ENCODE assay signal across 1 cellular context in the genomic region with DNA sequence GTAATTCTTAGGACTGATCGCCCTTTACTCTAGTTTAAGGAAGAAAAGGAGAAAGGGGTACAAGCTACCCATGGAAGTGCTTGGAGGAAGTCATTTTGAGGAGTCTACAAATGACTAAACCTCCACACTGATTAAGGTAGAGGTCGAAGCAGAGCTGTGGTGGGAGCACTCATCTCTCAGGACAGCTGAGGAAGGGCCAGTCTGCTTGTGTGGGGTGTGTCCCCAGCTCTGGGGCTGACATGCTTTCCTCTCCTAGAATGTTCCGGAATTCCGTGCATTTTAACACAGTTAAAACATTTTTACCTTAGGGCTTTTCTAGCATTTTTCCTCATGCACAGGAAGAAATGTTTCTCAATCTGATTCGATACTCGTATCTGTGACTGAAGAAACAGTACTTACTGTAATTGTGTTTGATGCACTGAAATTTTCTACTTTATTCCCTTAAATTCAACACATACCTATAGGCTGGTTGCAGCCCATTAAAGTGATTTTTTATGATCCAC.
TF ChIP-seq lines count a peak whose summit lies in the region.

No MANE protein-coding gene starts in this region.

TF ChIP-seq in WTC11, 78 proteins besides CTCF, POLR2A, EP300 and RAD21 (continued from another document):
- TF ChIP-seq, protein P1, sequence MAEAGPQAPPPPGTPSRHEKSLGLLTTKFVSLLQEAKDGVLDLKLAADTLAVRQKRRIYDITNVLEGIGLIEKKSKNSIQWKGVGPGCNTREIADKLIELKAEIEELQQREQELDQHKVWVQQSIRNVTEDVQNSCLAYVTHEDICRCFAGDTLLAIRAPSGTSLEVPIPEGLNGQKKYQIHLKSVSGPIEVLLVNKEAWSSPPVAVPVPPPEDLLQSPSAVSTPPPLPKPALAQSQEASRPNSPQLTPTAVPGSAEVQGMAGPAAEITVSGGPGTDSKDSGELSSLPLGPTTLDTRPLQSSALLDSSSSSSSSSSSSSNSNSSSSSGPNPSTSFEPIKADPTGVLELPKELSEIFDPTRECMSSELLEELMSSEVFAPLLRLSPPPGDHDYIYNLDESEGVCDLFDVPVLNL (CRISPR knock-in tag; IDR thresholded peaks at IDR 0.05; ENCODE audit: borderline replicate concordance, low read depth) = no peak
- TF ChIP-seq ZNF219 (CRISPR knock-in tag; IDR thresholded peaks at IDR 0.05; ENCODE audit: borderline replicate concordance) = no peak
- no peak for TF ChIP-seq JAZF1 (CRISPR knock-in tag; IDR thresholded peaks at IDR 0.05)
- TF ChIP-seq, protein P2, sequence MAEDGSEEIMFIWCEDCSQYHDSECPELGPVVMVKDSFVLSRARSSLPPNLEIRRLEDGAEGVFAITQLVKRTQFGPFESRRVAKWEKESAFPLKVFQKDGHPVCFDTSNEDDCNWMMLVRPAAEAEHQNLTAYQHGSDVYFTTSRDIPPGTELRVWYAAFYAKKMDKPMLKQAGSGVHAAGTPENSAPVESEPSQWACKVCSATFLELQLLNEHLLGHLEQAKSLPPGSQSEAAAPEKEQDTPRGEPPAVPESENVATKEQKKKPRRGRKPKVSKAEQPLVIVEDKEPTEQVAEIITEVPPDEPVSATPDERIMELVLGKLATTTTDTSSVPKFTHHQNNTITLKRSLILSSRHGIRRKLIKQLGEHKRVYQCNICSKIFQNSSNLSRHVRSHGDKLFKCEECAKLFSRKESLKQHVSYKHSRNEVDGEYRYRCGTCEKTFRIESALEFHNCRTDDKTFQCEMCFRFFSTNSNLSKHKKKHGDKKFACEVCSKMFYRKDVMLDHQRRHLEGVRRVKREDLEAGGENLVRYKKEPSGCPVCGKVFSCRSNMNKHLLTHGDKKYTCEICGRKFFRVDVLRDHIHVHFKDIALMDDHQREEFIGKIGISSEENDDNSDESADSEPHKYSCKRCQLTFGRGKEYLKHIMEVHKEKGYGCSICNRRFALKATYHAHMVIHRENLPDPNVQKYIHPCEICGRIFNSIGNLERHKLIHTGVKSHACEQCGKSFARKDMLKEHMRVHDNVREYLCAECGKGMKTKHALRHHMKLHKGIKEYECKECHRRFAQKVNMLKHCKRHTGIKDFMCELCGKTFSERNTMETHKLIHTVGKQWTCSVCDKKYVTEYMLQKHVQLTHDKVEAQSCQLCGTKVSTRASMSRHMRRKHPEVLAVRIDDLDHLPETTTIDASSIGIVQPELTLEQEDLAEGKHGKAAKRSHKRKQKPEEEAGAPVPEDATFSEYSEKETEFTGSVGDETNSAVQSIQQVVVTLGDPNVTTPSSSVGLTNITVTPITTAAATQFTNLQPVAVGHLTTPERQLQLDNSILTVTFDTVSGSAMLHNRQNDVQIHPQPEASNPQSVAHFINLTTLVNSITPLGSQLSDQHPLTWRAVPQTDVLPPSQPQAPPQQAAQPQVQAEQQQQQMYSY (CRISPR knock-in tag; IDR thresholded peaks at IDR 0.05) = no peak
- no peak for TF ChIP-seq ZNF416 (CRISPR knock-in tag; IDR thresholded peaks at IDR 0.05)
- TF ChIP-seq, protein P3, sequence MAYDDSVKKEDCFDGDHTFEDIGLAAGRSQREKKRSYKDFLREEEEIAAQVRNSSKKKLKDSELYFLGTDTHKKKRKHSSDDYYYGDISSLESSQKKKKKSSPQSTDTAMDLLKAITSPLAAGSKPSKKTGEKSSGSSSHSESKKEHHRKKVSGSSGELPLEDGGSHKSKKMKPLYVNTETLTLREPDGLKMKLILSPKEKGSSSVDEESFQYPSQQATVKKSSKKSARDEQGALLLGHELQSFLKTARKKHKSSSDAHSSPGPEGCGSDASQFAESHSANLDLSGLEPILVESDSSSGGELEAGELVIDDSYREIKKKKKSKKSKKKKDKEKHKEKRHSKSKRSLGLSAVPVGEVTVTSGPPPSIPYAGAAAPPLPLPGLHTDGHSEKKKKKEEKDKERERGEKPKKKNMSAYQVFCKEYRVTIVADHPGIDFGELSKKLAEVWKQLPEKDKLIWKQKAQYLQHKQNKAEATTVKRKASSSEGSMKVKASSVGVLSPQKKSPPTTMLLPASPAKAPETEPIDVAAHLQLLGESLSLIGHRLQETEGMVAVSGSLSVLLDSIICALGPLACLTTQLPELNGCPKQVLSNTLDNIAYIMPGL (CRISPR knock-in tag; IDR thresholded peaks at IDR 0.05) = no peak
- TF ChIP-seq SMAD3 (CRISPR knock-in tag; IDR thresholded peaks at IDR 0.05; ENCODE audit: borderline replicate concordance) = no peak
- TF ChIP-seq, protein P4, sequence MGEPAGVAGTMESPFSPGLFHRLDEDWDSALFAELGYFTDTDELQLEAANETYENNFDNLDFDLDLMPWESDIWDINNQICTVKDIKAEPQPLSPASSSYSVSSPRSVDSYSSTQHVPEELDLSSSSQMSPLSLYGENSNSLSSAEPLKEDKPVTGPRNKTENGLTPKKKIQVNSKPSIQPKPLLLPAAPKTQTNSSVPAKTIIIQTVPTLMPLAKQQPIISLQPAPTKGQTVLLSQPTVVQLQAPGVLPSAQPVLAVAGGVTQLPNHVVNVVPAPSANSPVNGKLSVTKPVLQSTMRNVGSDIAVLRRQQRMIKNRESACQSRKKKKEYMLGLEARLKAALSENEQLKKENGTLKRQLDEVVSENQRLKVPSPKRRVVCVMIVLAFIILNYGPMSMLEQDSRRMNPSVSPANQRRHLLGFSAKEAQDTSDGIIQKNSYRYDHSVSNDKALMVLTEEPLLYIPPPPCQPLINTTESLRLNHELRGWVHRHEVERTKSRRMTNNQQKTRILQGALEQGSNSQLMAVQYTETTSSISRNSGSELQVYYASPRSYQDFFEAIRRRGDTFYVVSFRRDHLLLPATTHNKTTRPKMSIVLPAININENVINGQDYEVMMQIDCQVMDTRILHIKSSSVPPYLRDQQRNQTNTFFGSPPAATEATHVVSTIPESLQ (CRISPR knock-in tag; IDR thresholded peaks at IDR 0.05) = no peak
- TF ChIP-seq EMX1 (CRISPR knock-in tag; IDR thresholded peaks at IDR 0.05) = no peak
- TF ChIP-seq, protein P5, sequence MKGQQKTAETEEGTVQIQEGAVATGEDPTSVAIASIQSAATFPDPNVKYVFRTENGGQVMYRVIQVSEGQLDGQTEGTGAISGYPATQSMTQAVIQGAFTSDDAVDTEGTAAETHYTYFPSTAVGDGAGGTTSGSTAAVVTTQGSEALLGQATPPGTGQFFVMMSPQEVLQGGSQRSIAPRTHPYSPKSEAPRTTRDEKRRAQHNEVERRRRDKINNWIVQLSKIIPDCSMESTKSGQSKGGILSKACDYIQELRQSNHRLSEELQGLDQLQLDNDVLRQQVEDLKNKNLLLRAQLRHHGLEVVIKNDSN (CRISPR knock-in tag; IDR thresholded peaks at IDR 0.05) = no peak
- no peak for TF ChIP-seq ZNF317 (CRISPR knock-in tag; IDR thresholded peaks at IDR 0.05; ENCODE audit: borderline replicate concordance, low read depth)
- TF ChIP-seq, protein P6, sequence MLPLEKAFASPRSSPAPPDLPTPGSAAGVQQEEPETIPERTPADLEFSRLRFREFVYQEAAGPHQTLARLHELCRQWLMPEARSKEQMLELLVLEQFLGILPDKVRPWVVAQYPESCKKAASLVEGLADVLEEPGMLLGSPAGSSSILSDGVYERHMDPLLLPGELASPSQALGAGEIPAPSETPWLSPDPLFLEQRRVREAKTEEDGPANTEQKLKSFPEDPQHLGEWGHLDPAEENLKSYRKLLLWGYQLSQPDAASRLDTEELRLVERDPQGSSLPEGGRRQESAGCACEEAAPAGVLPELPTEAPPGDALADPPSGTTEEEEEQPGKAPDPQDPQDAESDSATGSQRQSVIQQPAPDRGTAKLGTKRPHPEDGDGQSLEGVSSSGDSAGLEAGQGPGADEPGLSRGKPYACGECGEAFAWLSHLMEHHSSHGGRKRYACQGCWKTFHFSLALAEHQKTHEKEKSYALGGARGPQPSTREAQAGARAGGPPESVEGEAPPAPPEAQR (CRISPR knock-in tag; IDR thresholded peaks at IDR 0.05) = no peak
- no peak for TF ChIP-seq CREB1 (CRISPR knock-in tag; IDR thresholded peaks at IDR 0.05)
- TF ChIP-seq IRF2 (CRISPR knock-in tag; IDR thresholded peaks at IDR 0.05; ENCODE audit: borderline replicate concordance, low read depth) = no peak
TF ChIP-seq in WTC11: peak in this region for 0.
